15 cellular contexts compared by ENCODE assay signal in the genomic region with DNA sequence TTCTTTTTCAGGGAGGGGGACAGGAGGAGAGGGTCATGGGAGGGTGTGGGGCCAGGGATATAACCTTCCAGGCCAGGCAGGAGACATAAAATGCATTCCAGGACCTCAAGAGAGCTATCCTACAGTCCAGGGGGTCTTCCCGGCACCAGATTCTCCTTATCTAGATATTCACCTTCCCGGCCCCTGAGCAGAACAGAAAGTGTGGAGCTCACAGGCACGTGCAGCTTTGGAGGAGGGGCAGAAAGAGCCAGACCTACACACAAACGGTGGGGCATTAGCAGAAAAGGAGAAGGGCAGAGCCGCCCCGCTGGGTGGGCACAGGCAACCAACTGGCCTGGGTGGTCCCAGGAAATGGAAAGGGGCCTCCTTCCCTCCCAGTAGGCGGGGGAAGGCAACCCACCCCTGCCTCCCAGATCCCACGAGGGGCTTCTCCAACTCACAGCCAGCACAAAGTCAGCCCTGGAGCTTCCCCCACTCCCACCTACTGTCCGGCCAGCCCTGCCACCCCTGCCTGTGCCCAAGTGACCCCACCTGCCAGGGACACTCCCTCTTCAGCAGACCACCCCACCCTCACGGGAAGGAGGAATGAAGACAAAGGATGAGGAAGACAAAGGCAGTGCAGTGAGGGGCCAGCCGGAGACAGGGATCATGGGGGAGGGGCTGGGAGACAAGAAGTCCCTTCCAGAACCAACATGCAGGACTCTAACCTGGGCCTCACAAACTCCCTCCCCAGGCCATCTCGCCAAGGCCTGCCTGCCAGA. TPM values are rescaled to one million over a fixed set of nuclear protein-coding genes. Genes with fewer than 3 reads are reported as not detected.
DNase-seq lines count a peak whose midpoint lies in the region; ATAC-seq, FAIRE-seq and TF ChIP-seq lines count a peak whose summit lies in the region.
"Had no signal": no experiment of that assay in that cellular context is flagged by ENCODE, and none has a peak within 500 bp of the region (broad histone marks: within the 10 kb centered on the region; RNA-seq: fewer than 3 reads in every experiment).

No MANE protein-coding gene starts in this region.

- no peak overlapping the region for H3K27ac Mint-ChIP-seq in nephron progenitor cell

- H3K79me1 ChIP-seq in H1 (ENCODE audit: low read depth, low read length), result peaks cover 32% of the 10 kb centered on the region

- H4K91ac ChIP-seq in H1 (replicated peaks; ENCODE audit: insufficient read length, low read length), result peak overlapping the region; percentile 84

- intact Hi-C loops in heart left ventricle (cut with DNase I) (loop anchor here in 1 of 10 donors (5.0 kb wide), 1 partner anchor 37 kb away; no protein-coding TSS in a partner anchor), left cardiac atrium (cut with DNase I) (no loop called here), uterus (cut with DNase I; ENCODE audit: low total_unique reads) (no loop called here)

- peak overlapping the region; percentile 94; the same call in 1 of the 2 replicates for H2AK5ac ChIP-seq in H1 (ENCODE audit: low read depth, low read length)

- TF ChIP-seq CTCF in heart left ventricle (IDR thresholded peaks at IDR 0.05) (no peak), H1 (IDR thresholded peaks at IDR 0.05; ENCODE audit: control extremely low read depth in 1 of 3, insufficient read depth in 1 of 3, low read depth in 1 of 3, low read length in 3 of 3) (no peak), nephron progenitor cell (IDR thresholded peaks at IDR 0.05) (no peak), uterus (IDR thresholded peaks at IDR 0.05) (no peak)

- no peak for TF ChIP-seq EP300 in H1 (IDR thresholded peaks at IDR 0.05; ENCODE audit: borderline replicate concordance in 1 of 2, low read depth in 2 of 2, low read length in 2 of 2)

- H3K27me3 Mint-ChIP-seq in nephron progenitor cell (ENCODE audit: low read depth, poor library complexity), result peaks cover 7% of the 10 kb centered on the region

- peak overlapping the region; percentile 81; the same call in 1 of the 2 replicates for H2BK12ac ChIP-seq in H1 (ENCODE audit: low read depth, low read length)

- peak overlapping the region in 10 of 12 donors; percentile 5 to 86 (median 61) for H3K27ac ChIP-seq in heart left ventricle
- H3K27ac ChIP-seq in H1 (ENCODE audit: low read depth, low read length), result 0 out of 2 replicates have a peak overlapping the region, but pooled peaks have one; percentile 33
- H3K27ac ChIP-seq in uterus, result peak overlapping the region; percentile 83 to 85
- H3K27ac ChIP-seq in SJCRH30, result no peak overlapping the region
- H3K27ac ChIP-seq: brain microvascular endothelial cell had no signal

- H2BK20ac ChIP-seq in H1 (ENCODE audit: low read length), result 0 out of 2 replicates have a peak overlapping the region, but pooled peaks have one; percentile 43

- H3K9ac ChIP-seq in H1 (replicated peaks in 1 of 4; ENCODE audit: extremely low read depth in 1 of 4, low read depth in 3 of 4, low read length in 3 of 4), result peak overlapping the region in 1 of 4 experiments; percentile 11; a peak in 2 of 7 replicates

- no peak overlapping the region for H3K23ac ChIP-seq in H1 (ENCODE audit: insufficient read length)

- ATAC-seq in heart left ventricle (no peak), left cardiac atrium (no peak)

- H3K4me1 ChIP-seq in heart left ventricle (peaks cover 3 to 99% (median 80%) of the 10 kb centered on the region in 12 donors), H1 (replicated peaks in 1 of 4; ENCODE audit: control insufficient read depth in 3 of 4, insufficient read depth in 4 of 4, low read length in 3 of 4) (peaks cover 28 to 80% (median 63%) of the 10 kb centered on the region in 4 experiments), uterus (peaks cover 26 to 62% of the 10 kb centered on the region in 2 donors), SJCRH30 (peaks cover 65% of the 10 kb centered on the region)

- H3K4me3 Mint-ChIP-seq in nephron progenitor cell, result peak overlapping the region; percentile 63

- H3K4me1 Mint-ChIP-seq in nephron progenitor cell, result peaks cover 100% of the 10 kb centered on the region

- WGBS in heart left ventricle, 4 donors, result 65 to 81% (median 71%) methylated on average over 12 of the region's 12 CpGs
- 34% methylated on average over 10 of the region's 12 CpGs; no CpG with 5 or more reads in 1 of the 2 experiments for WGBS in H1 (ENCODE audit: extremely low coverage in 1 of 2, insufficient coverage in 1 of 2, insufficient read length in 1 of 2, insufficient replicate concordance in 2 of 2, low coverage in 1 of 2, low lambda C conversion rate in 2 of 2, missing lambda C conversion rate in 1 of 2), 2 experiments

- no peak overlapping the region for H2BK120ac ChIP-seq in H1 (replicated peaks; ENCODE audit: low read depth, low read length)

- peaks cover 22 to 38% of the 10 kb centered on the region in 2 experiments for H4K20me1 ChIP-seq in H1 (replicated peaks in 1 of 2; ENCODE audit: control insufficient read depth in 1 of 2, insufficient read depth in 2 of 2, low read length in 2 of 2)

- H3K14ac ChIP-seq in H1 (ENCODE audit: insufficient read length), result no peak overlapping the region

- no peak overlapping the region; the same call in 1 of the 2 replicates for H4K8ac ChIP-seq in H1 (ENCODE audit: extremely low read depth, insufficient read depth, low read length)

- H3K27me3 ChIP-seq in heart left ventricle, result no peaks in the 10 kb centered on the region
- H3K27me3 ChIP-seq in H1 (replicated peaks in 1 of 4; ENCODE audit: control insufficient read depth in 3 of 4, extremely low read depth in 1 of 4, insufficient read depth in 3 of 4, low read length in 3 of 4), result peaks cover 0 to 3% (median 0%) of the 10 kb centered on the region in 4 experiments; a peak in 2 of 7 replicates
- no peaks in the 10 kb centered on the region for H3K27me3 ChIP-seq in uterus
- H3K27me3 ChIP-seq in MG63, result no peaks in the 10 kb centered on the region
- no peaks in the 10 kb centered on the region for H3K27me3 ChIP-seq in SJCRH30
- H3K27me3 ChIP-seq: brain microvascular endothelial cell had no signal

- 0 out of 2 replicates have a peak overlapping the region, but pooled peaks have one; percentile 18 for H2BK15ac ChIP-seq in H1 (ENCODE audit: low read length)

- peak overlapping the region; percentile 23 for H3K4ac ChIP-seq in H1 (replicated peaks; ENCODE audit: insufficient read length, low read depth, low read length)

- no peaks in the 10 kb centered on the region for H3K23me2 ChIP-seq in H1 (ENCODE audit: low read depth, low read length)

- H3K4me2 ChIP-seq in H1 (ENCODE audit: insufficient read depth in 1 of 2, low read depth in 2 of 2, low read length in 2 of 2), result peak overlapping the region; percentile 51 to 56

- H2BK5ac ChIP-seq in H1 (ENCODE audit: low read depth, low read length), result peak overlapping the region; percentile 84

- CTCF ChIA-PET in H1 (lab: Charles Lee; ENCODE audit: partially characterized antibody), result interaction anchor here (0.6 to 4.1 kb wide), 11 partner anchors 8 to 110 kb away, joined by 3 to 18 read pairs (median 3); no protein-coding TSS in a partner anchor

- no peak overlapping the region for H2AFZ ChIP-seq in H1 (ENCODE audit: low read length)

- no peak for FAIRE-seq in H1 (lab: Jason Lieb, UNC)

- H3K79me2 ChIP-seq in H1 (ENCODE audit: control insufficient read depth in 1 of 2, insufficient read depth in 2 of 2, low read length in 2 of 2), result peaks cover 0 to 68% of the 10 kb centered on the region in 2 experiments; a peak in 3 of 4 replicates

- H3K18ac ChIP-seq in H1 (ENCODE audit: extremely low read depth, low read length), result peak overlapping the region; percentile 65; the same call in 1 of the 2 replicates

- H3K9me3 ChIP-seq in heart left ventricle, result no peaks in the 10 kb centered on the region
- H3K9me3 ChIP-seq in H1 (ENCODE audit: insufficient read depth in 2 of 2, low read depth in 1 of 2, low read length in 1 of 2), result no peaks in the 10 kb centered on the region
- H3K9me3 ChIP-seq in uterus, result no peaks in the 10 kb centered on the region
- H3K9me3 ChIP-seq in MG63, result no peaks in the 10 kb centered on the region
- no peaks in the 10 kb centered on the region for H3K9me3 ChIP-seq in SJCRH30 (replicated peaks)

- H3K4me3 ChIP-seq in heart left ventricle (no peak overlapping the region), H1 (ENCODE audit: extremely low read depth in 1 of 4, insufficient read depth in 2 of 4, low read depth in 3 of 4, low read length in 4 of 4) (no peak overlapping the region; a peak in 2 of 8 replicates), uterus (no peak overlapping the region), MG63 (no peak overlapping the region), SJCRH30 (no peak overlapping the region)

- no peak overlapping the region for H3K56ac ChIP-seq in H1 (replicated peaks; ENCODE audit: insufficient read length, low read depth, low read length)

- TF ChIP-seq POLR2A in heart left ventricle (IDR thresholded peaks at IDR 0.05), result no peak
- no peak for TF ChIP-seq POLR2A in H1 (IDR thresholded peaks at IDR 0.05; ENCODE audit: control extremely low read depth in 1 of 2, low read depth in 2 of 2, low read length in 2 of 2)
- no peak for TF ChIP-seq POLR2A in uterus (IDR thresholded peaks at IDR 0.05)

- H3K36me3 ChIP-seq in heart left ventricle (no peaks in the 10 kb centered on the region), H1 (ENCODE audit: control insufficient read depth in 2 of 4, insufficient read depth in 4 of 4, low read length in 3 of 4) (no peaks in the 10 kb centered on the region), uterus (no peaks in the 10 kb centered on the region), MG63 (no peaks in the 10 kb centered on the region), SJCRH30 (no peaks in the 10 kb centered on the region)
- H3K36me3 ChIP-seq: brain microvascular endothelial cell had no signal

- peak overlapping the region; percentile 21 for H4K5ac ChIP-seq in H1 (ENCODE audit: insufficient read length, low read depth, low read length)

- DNase-seq in heart left ventricle, result no peak
- no peak for DNase-seq in left cardiac atrium
- peak in 1 of 2 experiments; percentile 56 for DNase-seq in H1 (ENCODE audit: low read depth in 1 of 2, low spot score in 2 of 2)
- no peak for DNase-seq in nephron progenitor cell
- DNase-seq in uterus, result no peak
- no peak for DNase-seq in MG63
- DNase-seq in SJCRH30, result no peak
- DNase-seq in NCI-H524 treated with DMSO at 0.1 percent for 48 hours (lab: John Stamatoyannopoulos, UW), result no peak
- DNase-seq: activated gamma-delta T cell treated with Interleukin-2 at 50 U/mL for 16 hours; brain microvascular endothelial cell; Calu3; effector CD8-positive, alpha-beta T cell; islet precursor cell; NCI-H2227 treated with DMSO at 0.1 percent for 48 hours; stimulated activated CD4-positive, alpha-beta T cell treated with anti-CD3 and anti-CD28 coated beads, Interleukin-1b, Interleukin-23, amount 100 ng/mL, for 48 hours had no signal

- POLR2A ChIA-PET in H1 (lab: Charles Lee; ENCODE audit: partially characterized antibody), result interaction anchor here (0.8 to 1.5 kb wide), 4 partner anchors 20 to 190 kb away, joined by 3 read pairs; no protein-coding TSS in a partner anchor

- H3K36me3 Mint-ChIP-seq in nephron progenitor cell (ENCODE audit: low read depth), result no peaks in the 10 kb centered on the region

- TF ChIP-seq RAD21 in H1 (IDR thresholded peaks at IDR 0.05 in 1 of 2, conservative IDR thresholded peaks at IDR 0.05 in 1 of 2; ENCODE audit: low read depth in 2 of 2, low read length in 2 of 2), result no peak; a peak in 1 of 4 replicates

- H3K9me3 Mint-ChIP-seq in nephron progenitor cell, result no peaks in the 10 kb centered on the region

RNA-seq across cellular contexts. Expression of a gene that starts 33.3 kb away (rescaled TPM):
- total RNA-seq in heart left ventricle (10 to 100 TPM; 22.5 to 45.4 (median 29.2) TPM), left cardiac atrium (10 to 100 TPM; 21.4 to 24.7 TPM), uterus (10 to 100 TPM in 2 of 4 donors, 1 to 10 TPM in 1, under 1 TPM in 1; 0.88 to 56.3 (median 13.6) TPM)
- polyA plus RNA-seq in heart left ventricle (10 to 100 TPM; 29.7 to 43.5 TPM), H1 (2011; rRNA removed) (16.8 and 26.4 TPM in 2 replicates)
- total RNA-seq in H1 (2021; fragmentation: NEBNext Ultra II Directional; extraction: Animal tissue kit (Norgen Biotek cat#: 25700)), result 35.8 and 38.6 TPM in 2 replicates
- polyA plus RNA-seq in H1 (2011; cell fraction: cytosol; rRNA removed), result 18.1 TPM
- polyA plus RNA-seq in H1 (2011; cell fraction: nucleus; rRNA removed), result 31.7 TPM
- polyA plus RNA-seq in H1 (2012, experiment 1 of 2), result 18.2 to 30.0 TPM (median 25.2 TPM) in 4 replicates
- 32.9 TPM for polyA plus RNA-seq in H1 (2012, experiment 2 of 2)
- polyA plus RNA-seq in H1 (2013, experiment 1 of 2), result 15.1 TPM
- 15.5 TPM for polyA plus RNA-seq in H1 (2013, experiment 2 of 2)
- polyA minus RNA-seq in H1 (2011; rRNA and poly(A)+ RNA removed), result 22.2 and 22.8 TPM in 2 replicates
- polyA minus RNA-seq in H1 (2011; cell fraction: cytosol; rRNA and poly(A)+ RNA removed), result 23.3 TPM
- polyA minus RNA-seq in H1 (2011; cell fraction: nucleus; rRNA and poly(A)+ RNA removed), result 19.6 TPM
- total RNA-seq in MG63 (2014; rRNA removed; shearing (Covaris generic); ENCODE audit: low replicate concordance), result 19.9 and 22.2 TPM in 2 replicates
- 12.2 and 12.9 TPM in 2 replicates for total RNA-seq in SJCRH30 (2014; rRNA removed; shearing (Covaris generic))
